4 cellular contexts compared by ENCODE assay signal in genomic region chr22:23640206-23640605, GRCh38. TPM values are rescaled to one million over a fixed set of nuclear protein-coding genes. Genes with fewer than 3 reads are reported as not detected.
"Had no signal": no experiment of that assay in that cellular context is flagged by ENCODE, and none has a peak within 500 bp of the region (broad histone marks: within the 10 kb centered on the region; RNA-seq: fewer than 3 reads in every experiment).

No MANE protein-coding gene starts in this region.

RNA-seq across cellular contexts. Expression of gene DRICH1, which starts 8.1 kb away (rescaled TPM):
- total RNA-seq: HT-29, IMR-90, NCI-H460, SJCRH30 had no signal

RNA-seq across cellular contexts. Expression of gene RGL4, which starts 50.6 kb away (rescaled TPM):
- total RNA-seq: HT-29, IMR-90, SJCRH30 had no signal
